Comparison of ENCODE assay signal across 10 cellular contexts in the genomic region with DNA sequence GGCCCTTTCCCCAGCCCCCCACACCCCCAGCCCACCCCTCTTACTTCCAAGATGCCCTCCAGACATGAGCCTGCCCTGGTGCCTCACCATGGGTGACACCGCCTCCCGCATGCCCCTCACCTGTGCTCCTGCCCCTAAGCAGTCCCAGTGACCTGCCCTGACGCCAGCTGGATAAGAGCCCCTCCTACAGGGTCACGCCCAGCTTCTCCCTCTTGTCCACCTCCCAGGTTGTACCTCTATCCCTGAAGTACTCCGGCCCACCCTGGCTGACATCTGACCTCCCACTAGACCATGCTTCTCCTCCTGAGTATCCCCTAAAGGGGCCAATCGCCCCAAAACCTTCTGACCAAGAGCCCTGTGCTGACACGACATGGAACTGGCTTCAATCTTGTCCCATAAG. TPM values are rescaled to one million over a fixed set of nuclear protein-coding genes. Genes with fewer than 3 reads are reported as not detected.
A peak's percentile ranks its signal among the peaks of the same experiment; 100 is the strongest.
DNase-seq lines count a peak whose midpoint lies in the region; ATAC-seq and TF ChIP-seq lines count a peak whose summit lies in the region.
"Had no signal": no experiment of that assay in that cellular context is flagged by ENCODE, and none has a peak within 500 bp of the region (broad histone marks: within the 10 kb centered on the region; RNA-seq: fewer than 3 reads in every experiment).

No MANE protein-coding gene starts in this region.

- no peaks in the 10 kb centered on the region for H3K27me3 ChIP-seq in iPS-15b (ENCODE audit: control insufficient read depth, insufficient read depth, low read length)
- H3K27me3 ChIP-seq in testis: no peaks in the 10 kb centered on the region

- no peaks in the 10 kb centered on the region for H3K9me3 Mint-ChIP-seq in activated naive CD4-positive, alpha-beta T cell treated with anti-CD3 and anti-CD28 coated beads, Interleukin-2, amount 50 U/mL, for 24 hours
- no peaks in the 10 kb centered on the region for H3K9me3 Mint-ChIP-seq in T-cell

- DNase-seq in activated naive CD4-positive, alpha-beta T cell (lab: John Stamatoyannopoulos, UW): no peak
- DNase-seq in T-cell (no peak), testis (no peak), HUDEP-2 (lab: John Stamatoyannopoulos, UW; ENCODE audit: unreplicated experiment in 76 of 76) (no peak), NCI-H146 (lab: John Stamatoyannopoulos, UW) (no peak)
- DNase-seq: NCI-H1694 had no signal

- H3K36me3 ChIP-seq in iPS-15b (ENCODE audit: control insufficient read depth, insufficient read depth, low read length): peaks cover 9% of the 10 kb centered on the region
- no peaks in the 10 kb centered on the region for H3K36me3 ChIP-seq in testis (ENCODE audit: low read depth, missing control alignments)

- H3K36me3 Mint-ChIP-seq in activated naive CD4-positive, alpha-beta T cell treated with anti-CD3 and anti-CD28 coated beads, Interleukin-2, amount 50 U/mL, for 24 hours: no peaks in the 10 kb centered on the region
- no peaks in the 10 kb centered on the region for H3K36me3 Mint-ChIP-seq in T-cell

- WGBS in testis, 2 donors: 46 to 50% methylated on average over 7 of the region's 7 CpGs

- no peak overlapping the region for H3K27ac ChIP-seq in testis

- ATAC-seq in T-cell (replicated peaks in 1 of 4) (no peak), GM19395 (IDR thresholded peaks at IDR 0.05; ENCODE audit: unreplicated experiment) (no peak)

- H3K4me1 ChIP-seq in iPS-15b (ENCODE audit: control insufficient read depth, insufficient read depth, low read length) (peaks cover 6% of the 10 kb centered on the region), testis (peaks cover 4% of the 10 kb centered on the region)
- H3K4me1 ChIP-seq: BE2C had no signal

- no peak for TF ChIP-seq POLR2A in testis (IDR thresholded peaks at IDR 0.05)

- CTCF ChIA-PET in T-cell (lab: Charles Lee): interaction anchor here (0.5 to 1.2 kb wide), 8 partner anchors 110 to 804 kb away, joined by 3 to 5 read pairs (median 4); a partner anchor contains a TSS

- H3K9me3 ChIP-seq in iPS-15b (ENCODE audit: control insufficient read depth, insufficient read depth, low read length): no peaks in the 10 kb centered on the region
- no peaks in the 10 kb centered on the region for H3K9me3 ChIP-seq in testis
- H3K9me3 ChIP-seq: BE2C had no signal

- H3K27ac Mint-ChIP-seq in activated naive CD4-positive, alpha-beta T cell treated with anti-CD3 and anti-CD28 coated beads, Interleukin-2, amount 50 U/mL, for 24 hours: peak overlapping the region; percentile 15
- no peak overlapping the region for H3K27ac Mint-ChIP-seq in T-cell

- TF ChIP-seq CTCF in testis (IDR thresholded peaks at IDR 0.05): no peak

- H3K4me1 Mint-ChIP-seq in activated naive CD4-positive, alpha-beta T cell treated with anti-CD3 and anti-CD28 coated beads, Interleukin-2, amount 50 U/mL, for 24 hours: peaks cover 8% of the 10 kb centered on the region
- peaks cover 5 to 10% (median 7%) of the 10 kb centered on the region in 3 donors for H3K4me1 Mint-ChIP-seq in T-cell

- H3K4me3 ChIP-seq in iPS-15b (ENCODE audit: low read depth, low read length): peak overlapping the region; percentile 74
- H3K4me3 ChIP-seq in testis: peak overlapping the region; percentile 45 to 52

- H3K27me3 Mint-ChIP-seq in activated naive CD4-positive, alpha-beta T cell treated with anti-CD3 and anti-CD28 coated beads, Interleukin-2, amount 50 U/mL, for 24 hours: peaks cover 16% of the 10 kb centered on the region
- peaks cover 26 to 29% of the 10 kb centered on the region in 2 donors for H3K27me3 Mint-ChIP-seq in T-cell

- no peak overlapping the region for H3K9ac ChIP-seq in iPS-15b (ENCODE audit: low read depth, low read length)

- POLR2A ChIA-PET in T-cell (lab: Charles Lee): interaction anchor here in 1 of 2 donors (1.0 kb wide), 1 partner anchor 158 kb away, joined by 3 read pairs; a partner anchor contains a TSS

- intact Hi-C loops in testis (cut with DNase I; ENCODE audit: low total_unique reads): no loop called here

- H3K4me3 Mint-ChIP-seq in activated naive CD4-positive, alpha-beta T cell treated with anti-CD3 and anti-CD28 coated beads, Interleukin-2, amount 50 U/mL, for 24 hours: peak overlapping the region; percentile 67
- H3K4me3 Mint-ChIP-seq in T-cell: peak overlapping the region; percentile 60 to 86 (median 69)

RNA-seq across cellular contexts. Expression of a gene that starts 51.3 kb away (rescaled TPM):
- total RNA-seq in T-cell (10 to 100 TPM; 43.0 to 78.1 (median 70.8) TPM), testis (10 to 100 TPM; 70.3 to 94.5 TPM)
- 52.0 TPM for polyA plus RNA-seq in testis (ENCODE audit: insufficient read depth, low read depth, low replicate concordance)
